In the genomic region with DNA sequence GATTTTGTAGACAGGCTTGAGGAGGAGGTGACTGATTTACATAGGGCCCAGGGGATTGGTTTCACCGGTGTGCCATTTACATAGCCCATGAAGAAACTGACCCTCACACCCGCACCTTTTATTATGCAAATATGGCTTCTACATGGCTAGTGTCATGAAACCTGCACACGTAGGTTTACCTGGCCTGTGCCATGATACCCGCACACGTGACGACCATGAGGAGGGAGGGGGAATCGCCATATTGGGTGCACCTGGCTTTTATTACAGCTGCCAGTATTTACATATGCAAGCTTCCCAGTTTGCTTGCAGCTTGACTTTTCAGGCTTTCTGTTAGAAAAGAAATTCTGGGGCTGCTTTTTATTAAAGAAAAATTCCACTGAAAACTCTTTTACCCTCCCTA, we compare ENCODE assay signal across 15 cellular contexts.
"Had no signal": no experiment of that assay in that cellular context is flagged by ENCODE, and none has a peak within 500 bp of the region (broad histone marks: within the 10 kb centered on the region; RNA-seq: fewer than 3 reads in every experiment).

No MANE protein-coding gene starts in this region.

- ATAC-seq: activated CD8-positive, alpha-beta memory T cell treated with anti-CD3 and anti-CD28 coated beads, Interleukin-2, amount 10 ng/mL, durations not matched to agents 7 days and 5 days; activated T-helper 17 cell treated with anti-CD3 and anti-CD28 coated beads, Interleukin-2, amount 50 U/mL, for 72 hours; left lobe of liver; natural killer cell; pancreas; right lobe of liver had no signal

- DNase-seq: activated CD4-positive, alpha-beta memory T cell treated with anti-CD3 and anti-CD28 coated beads for 36 hours; activated CD4-positive, alpha-beta T cell treated with anti-CD3 and anti-CD28 coated beads for 4 hours; activated CD8-positive, alpha-beta memory T cell treated with anti-CD3 and anti-CD28 coated beads, Interleukin-2, amount 10 ng/mL, durations not matched to agents 7 days and 5 days; activated naive CD4-positive, alpha-beta T cell; activated naive CD8-positive, alpha-beta T cell treated with anti-CD3 and anti-CD28 coated beads, Interleukin-2, amount 10 ng/mL, durations not matched to agents 7 days and 5 days; amygdala; effector memory CD4-positive, alpha-beta T cell; natural killer cell; pancreas; right lobe of liver; small intestine; stimulated activated CD4-positive, alpha-beta T cell treated with anti-CD3 and anti-CD28 coated beads, Interleukin-15, amount 100 ng/mL, for 24 hours; stimulated activated CD4-positive, alpha-beta T cell treated with anti-CD3 and anti-CD28 coated beads, Interleukin-2, amount 100 ng/mL, for 48 hours had no signal
